21 cellular contexts compared by ENCODE assay signal in the genomic region with DNA sequence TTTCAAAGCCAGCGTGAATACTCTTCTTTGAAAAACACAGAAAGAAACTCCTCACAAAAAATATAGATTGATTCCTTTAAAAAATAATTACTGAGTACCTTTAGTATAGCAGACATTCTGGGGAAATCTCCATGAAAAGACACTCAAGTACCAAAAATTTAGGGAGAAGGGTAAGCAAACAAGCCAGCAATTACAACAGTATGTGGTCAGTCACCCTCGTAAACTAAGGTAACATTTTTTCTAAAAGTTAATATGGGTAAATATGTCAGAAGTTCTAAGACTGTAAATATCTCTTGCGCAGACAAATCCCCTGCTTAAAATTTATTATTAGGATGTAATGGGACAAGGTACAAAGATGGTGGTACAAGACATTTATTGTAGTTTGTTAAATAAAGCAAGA.
A peak's percentile ranks its signal among the peaks of the same experiment; 100 is the strongest.
DNase-seq lines count a peak whose midpoint lies in the region; ATAC-seq and TF ChIP-seq lines count a peak whose summit lies in the region.
"Had no signal": no experiment of that assay in that cellular context is flagged by ENCODE, and none has a peak within 500 bp of the region (broad histone marks: within the 10 kb centered on the region; RNA-seq: fewer than 3 reads in every experiment).

No MANE protein-coding gene starts in this region.

- H3K27me3 ChIP-seq in prostate gland (replicated peaks; ENCODE audit: insufficient read depth) = no peaks in the 10 kb centered on the region

- intact Hi-C loops in activated CD4-positive, alpha-beta T cell treated with anti-CD3 and anti-CD28 coated beads for 36 hours (cut with DNase I, micrococcal nuclease) = loop anchor here (1.0 to 5.0 kb wide), 11 partner anchors 75 to 355 kb away; partner anchors contain the start of gene PTGER4 (in 2 of the 2)
- intact Hi-C loops in prostate gland (cut with DNase I) = no loop called here

- no peaks in the 10 kb centered on the region for H3K36me3 Mint-ChIP-seq in activated CD4-positive, alpha-beta T cell treated with anti-CD3 and anti-CD28 coated beads for 36 hours (ENCODE audit: low read depth)
- no peaks in the 10 kb centered on the region for H3K36me3 Mint-ChIP-seq in activated naive CD4-positive, alpha-beta T cell treated with anti-CD3 and anti-CD28 coated beads, Interleukin-2, amount 10 ng/mL, durations not matched to agents 7 days and 5 days
- H3K36me3 Mint-ChIP-seq in T-helper 17 cell (ENCODE audit: low read depth) = peaks cover 2% of the 10 kb centered on the region
- no peaks in the 10 kb centered on the region for H3K36me3 Mint-ChIP-seq in stimulated activated memory B cell treated with anti-CD40 and anti-IgM and Interleukin-4, amounts not matched to agents 10 μg/mL and 1 μg/mL and 100 μg/mL, for 72 hours
- H3K36me3 Mint-ChIP-seq: CD8-positive, alpha-beta memory T cell; IgD-negative memory B cell had no signal

- no peak overlapping the region for H3K4me3 ChIP-seq in prostate gland
- H3K4me3 ChIP-seq: GM23248 had no signal

- H3K9me3 Mint-ChIP-seq in activated CD4-positive, alpha-beta T cell treated with anti-CD3 and anti-CD28 coated beads for 36 hours (ENCODE audit: low read depth) = no peaks in the 10 kb centered on the region
- peaks cover 2% of the 10 kb centered on the region for H3K9me3 Mint-ChIP-seq in activated naive CD4-positive, alpha-beta T cell treated with anti-CD3 and anti-CD28 coated beads, Interleukin-2, amount 10 ng/mL, durations not matched to agents 7 days and 5 days
- peaks cover 3% of the 10 kb centered on the region for H3K9me3 Mint-ChIP-seq in stimulated activated memory B cell treated with anti-CD40 and anti-IgM and Interleukin-4, amounts not matched to agents 10 μg/mL and 1 μg/mL and 100 μg/mL, for 72 hours
- H3K9me3 Mint-ChIP-seq: CD8-positive, alpha-beta memory T cell; H9; HFFc6; IgD-negative memory B cell had no signal

- TF ChIP-seq POLR2A in prostate gland (IDR thresholded peaks at IDR 0.05) = no peak

- peaks cover 44% of the 10 kb centered on the region for H3K4me1 Mint-ChIP-seq in activated CD4-positive, alpha-beta T cell treated with anti-CD3 and anti-CD28 coated beads for 36 hours
- H3K4me1 Mint-ChIP-seq in activated naive CD4-positive, alpha-beta T cell treated with anti-CD3 and anti-CD28 coated beads, Interleukin-2, amount 10 ng/mL, durations not matched to agents 7 days and 5 days = peaks cover 29% of the 10 kb centered on the region
- H3K4me1 Mint-ChIP-seq in T-helper 17 cell = peaks cover 28% of the 10 kb centered on the region
- peaks cover 29% of the 10 kb centered on the region for H3K4me1 Mint-ChIP-seq in stimulated activated memory B cell treated with anti-CD40 and anti-IgM and Interleukin-4, amounts not matched to agents 10 μg/mL and 1 μg/mL and 100 μg/mL, for 72 hours
- H3K4me1 Mint-ChIP-seq: H9 had no signal

- no peak for TF ChIP-seq CTCF in prostate gland (IDR thresholded peaks at IDR 0.05)

- DNase-seq in activated CD4-positive, alpha-beta T cell treated with anti-CD3 and anti-CD28 coated beads for 36 hours = no peak
- DNase-seq in activated CD4-positive, alpha-beta T cell treated with anti-CD3 and anti-CD28 coated beads for 48 hours = no peak
- no peak for DNase-seq in activated naive CD4-positive, alpha-beta T cell treated with anti-CD3 and anti-CD28 coated beads, Interleukin-2, amount 10 ng/mL, durations not matched to agents 7 days and 5 days
- no peak for DNase-seq in activated naive CD4-positive, alpha-beta T cell treated with Interleukin-2 at 50 U/mL for 16 hours
- DNase-seq in T-helper 17 cell (no peak), germinal center (ENCODE audit: low spot score) (no peak), prostate gland (ENCODE audit: low spot score) (no peak)
- DNase-seq: CD8-positive, alpha-beta memory T cell; H9; HFFc6; NCI-H1105 treated with DMSO at 0.1 percent for 48 hours; NCI-H2081; NCI-H2171; NCI-H345; NCI-H524; NCI-H774; NK-92 treated with Interleukin-12 subunit alpha and Interleukin-12 subunit beta, amount 100 ng/mL, for 24 hours had no signal

- no peaks in the 10 kb centered on the region for H3K9me3 ChIP-seq in T-helper 17 cell (ENCODE audit: control insufficient read depth, low read length, poor library complexity, severe bottlenecking)
- H3K9me3 ChIP-seq in prostate gland = no peaks in the 10 kb centered on the region

- CTCF ChIA-PET in activated CD4-positive, alpha-beta T cell treated with anti-CD3 and anti-CD28 coated beads for 36 hours (lab: Charles Lee) = no interaction called here
- CTCF ChIA-PET in activated naive CD4-positive, alpha-beta T cell treated with anti-CD3 and anti-CD28 coated beads, Interleukin-2, amount 10 ng/mL, durations not matched to agents 7 days and 5 days (lab: Charles Lee) = no interaction called here

- H3K27ac Mint-ChIP-seq in activated CD4-positive, alpha-beta T cell treated with anti-CD3 and anti-CD28 coated beads for 36 hours = peak overlapping the region; percentile 57
- H3K27ac Mint-ChIP-seq in activated naive CD4-positive, alpha-beta T cell treated with anti-CD3 and anti-CD28 coated beads, Interleukin-2, amount 10 ng/mL, durations not matched to agents 7 days and 5 days = peak overlapping the region; percentile 29
- H3K27ac Mint-ChIP-seq in T-helper 17 cell = peak overlapping the region; percentile 86
- H3K27ac Mint-ChIP-seq in stimulated activated memory B cell treated with anti-CD40 and anti-IgM and Interleukin-4, amounts not matched to agents 10 μg/mL and 1 μg/mL and 100 μg/mL, for 72 hours = peak overlapping the region; percentile 65
- H3K27ac Mint-ChIP-seq: IgD-negative memory B cell had no signal

- no peak for ATAC-seq in activated CD4-positive, alpha-beta T cell treated with anti-CD3 and anti-CD28 coated beads for 36 hours
- no peak for ATAC-seq in T-helper 17 cell
- ATAC-seq in stimulated activated memory B cell treated with anti-CD40 and anti-IgM and Interleukin-4, amounts not matched to agents 10 μg/mL and 1 μg/mL and 100 μg/mL, for 72 hours = no peak

- no peak overlapping the region for H3K4me3 Mint-ChIP-seq in activated CD4-positive, alpha-beta T cell treated with anti-CD3 and anti-CD28 coated beads for 36 hours
- H3K4me3 Mint-ChIP-seq in activated naive CD4-positive, alpha-beta T cell treated with anti-CD3 and anti-CD28 coated beads, Interleukin-2, amount 10 ng/mL, durations not matched to agents 7 days and 5 days = no peak overlapping the region
- no peak overlapping the region for H3K4me3 Mint-ChIP-seq in T-helper 17 cell
- no peak overlapping the region for H3K4me3 Mint-ChIP-seq in stimulated activated memory B cell treated with anti-CD40 and anti-IgM and Interleukin-4, amounts not matched to agents 10 μg/mL and 1 μg/mL and 100 μg/mL, for 72 hours
- H3K4me3 Mint-ChIP-seq: H9, HFFc6 had no signal

- H3K27ac ChIP-seq in prostate gland = no peak overlapping the region
- H3K27ac ChIP-seq: C4-2B, GM23248 had no signal

- 54% methylated on average over 3 of the region's 3 CpGs for whole genome bisulfite sequencing in prostate gland

- H3K4me1 ChIP-seq in prostate gland (replicated peaks) = no peaks in the 10 kb centered on the region

- H3K36me3 ChIP-seq in prostate gland = no peaks in the 10 kb centered on the region

- no peaks in the 10 kb centered on the region for H3K27me3 Mint-ChIP-seq in activated CD4-positive, alpha-beta T cell treated with anti-CD3 and anti-CD28 coated beads for 36 hours
- H3K27me3 Mint-ChIP-seq in activated naive CD4-positive, alpha-beta T cell treated with anti-CD3 and anti-CD28 coated beads, Interleukin-2, amount 10 ng/mL, durations not matched to agents 7 days and 5 days = no peaks in the 10 kb centered on the region
- H3K27me3 Mint-ChIP-seq in T-helper 17 cell = no peaks in the 10 kb centered on the region
- H3K27me3 Mint-ChIP-seq in stimulated activated memory B cell treated with anti-CD40 and anti-IgM and Interleukin-4, amounts not matched to agents 10 μg/mL and 1 μg/mL and 100 μg/mL, for 72 hours = no peaks in the 10 kb centered on the region

- POLR2A ChIA-PET in activated CD4-positive, alpha-beta T cell treated with anti-CD3 and anti-CD28 coated beads for 36 hours (lab: Charles Lee) = interaction anchor here (0.9 kb wide), 1 partner anchor 98 kb away, joined by 3 read pairs; no protein-coding TSS in a partner anchor

Comparison
In these comparisons a context has a peak if more than half of its experiments do, and no peak if none do; other contexts are left out.
1. H3K27ac Mint-ChIP-seq: peak in every context shown above with its lines; median percentile 86 in T-helper 17 cell; 65 in stimulated activated memory B cell treated with anti-CD40 and anti-IgM and Interleukin-4, amounts not matched to agents 10 μg/mL and 1 μg/mL and 100 μg/mL, for 72 hours; 57 in activated CD4-positive, alpha-beta T cell treated with anti-CD3 and anti-CD28 coated beads for 36 hours; 29 in activated naive CD4-positive, alpha-beta T cell treated with anti-CD3 and anti-CD28 coated beads, Interleukin-2, amount 10 ng/mL, durations not matched to agents 7 days and 5 days.